ENCODE assay signal across 19 cellular contexts in the genomic region with DNA sequence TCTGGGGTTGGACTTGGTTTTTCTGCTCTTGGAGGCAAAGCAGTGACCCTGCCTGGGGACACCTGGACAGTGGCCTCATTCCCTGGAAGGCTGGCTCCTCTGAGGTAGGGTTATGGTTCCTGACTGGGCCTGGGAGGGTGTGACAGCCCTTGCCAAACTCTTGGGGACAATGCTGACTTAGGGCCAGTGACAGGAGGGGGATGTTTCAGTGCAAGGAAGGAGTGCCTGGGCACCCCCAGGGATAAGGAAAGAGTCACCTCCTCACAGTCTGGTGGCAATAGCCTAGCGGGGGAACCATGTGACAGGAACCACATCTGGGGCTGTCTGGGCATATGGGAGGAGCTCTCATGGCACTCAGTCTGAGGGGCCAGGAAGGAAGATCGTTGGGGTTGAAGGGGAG.
DNase-seq lines count a peak whose midpoint lies in the region; ATAC-seq and TF ChIP-seq lines count a peak whose summit lies in the region.
"Had no signal": no experiment of that assay in that cellular context is flagged by ENCODE, and none has a peak within 500 bp of the region (broad histone marks: within the 10 kb centered on the region; RNA-seq: fewer than 3 reads in every experiment).

No MANE protein-coding gene starts in this region.

- H3K9ac ChIP-seq in BLaER1: no peak overlapping the region
- no peak overlapping the region for H3K9ac ChIP-seq in DND-41 (ENCODE audit: low read depth, low read length)
- no peak overlapping the region for H3K9ac ChIP-seq in endodermal cell (ENCODE audit: extremely low read depth, low read length, poor library complexity, severe bottlenecking)

- peaks cover 38% of the 10 kb centered on the region for H3K4me1 ChIP-seq in BLaER1
- no peaks in the 10 kb centered on the region for H3K4me1 ChIP-seq in DND-41 (ENCODE audit: insufficient read depth, low read length)
- H3K4me1 ChIP-seq in endodermal cell (ENCODE audit: control insufficient read depth, insufficient read depth, low read length): peaks cover 17% of the 10 kb centered on the region
- H3K4me1 ChIP-seq: A549, HAP-1 had no signal

- H3K4me2 ChIP-seq in BLaER1: peak overlapping the region; percentile 40
- H3K4me2 ChIP-seq in DND-41 (ENCODE audit: insufficient read depth, low read length): no peak overlapping the region
- H3K4me2 ChIP-seq: A549 had no signal

- TF ChIP-seq CTCF in DND-41 (IDR thresholded peaks at IDR 0.05; ENCODE audit: borderline replicate concordance, extremely low read depth, low read length, poor library complexity, severe bottlenecking) (no peak), endodermal cell (conservative IDR thresholded peaks at IDR 0.05) (no peak), osteocyte (IDR thresholded peaks at IDR 0.05) (no peak)

- WGBS in endodermal cell (ENCODE audit: insufficient coverage in 1 of 2, insufficient read length in 1 of 2), 2 experiments: 96% methylated on average over 2 of the region's 2 CpGs; no CpG with 5 or more reads in 1 of the 2 experiments

- H3K36me3 Mint-ChIP-seq in endodermal cell (ENCODE audit: low read depth) (no peaks in the 10 kb centered on the region), osteocyte (ENCODE audit: unreplicated experiment) (no peaks in the 10 kb centered on the region), T-helper 17 cell (ENCODE audit: low read depth) (no peaks in the 10 kb centered on the region)
- H3K36me3 Mint-ChIP-seq: CD8-positive, alpha-beta memory T cell had no signal

- H3K27ac ChIP-seq in BLaER1: 0 out of 2 replicates have a peak overlapping the region, but pooled peaks have one; percentile 5
- no peak overlapping the region for H3K27ac ChIP-seq in DND-41 (ENCODE audit: low read length)
- H3K27ac ChIP-seq in endodermal cell (ENCODE audit: low read depth, low read length): no peak overlapping the region
- H3K27ac ChIP-seq: A549, C4-2B had no signal

- H3K27ac Mint-ChIP-seq in endodermal cell (no peak overlapping the region), osteocyte (ENCODE audit: unreplicated experiment) (no peak overlapping the region), T-helper 17 cell (no peak overlapping the region)
- H3K27ac Mint-ChIP-seq: CD4-positive, alpha-beta T cell; CD8-positive, alpha-beta memory T cell; HFFc6 had no signal

- ATAC-seq in DND-41 (ENCODE audit: insufficient read depth, low read depth) (peak; percentile 62; the same call in 1 of the 3 replicates), T-helper 17 cell (no peak)
- ATAC-seq: A549 had no signal

- H3K27me3 Mint-ChIP-seq in endodermal cell (ENCODE audit: insufficient read depth): peaks cover 6% of the 10 kb centered on the region
- peaks cover 27% of the 10 kb centered on the region for H3K27me3 Mint-ChIP-seq in osteocyte (ENCODE audit: unreplicated experiment)
- peaks cover 7% of the 10 kb centered on the region for H3K27me3 Mint-ChIP-seq in T-helper 17 cell
- H3K27me3 Mint-ChIP-seq: CD4-positive, alpha-beta T cell had no signal

- H3K4me3 ChIP-seq in BLaER1 (no peak overlapping the region), DND-41 (ENCODE audit: low read depth in 1 of 2, low read length in 2 of 2) (no peak overlapping the region), endodermal cell (ENCODE audit: low read length) (no peak overlapping the region)
- H3K4me3 ChIP-seq: A549, HAP-1 had no signal

- H3K4me3 Mint-ChIP-seq in endodermal cell (no peak overlapping the region), osteocyte (ENCODE audit: unreplicated experiment) (no peak overlapping the region), T-helper 17 cell (no peak overlapping the region)
- H3K4me3 Mint-ChIP-seq: CD4-positive, alpha-beta T cell; CD8-positive, alpha-beta memory T cell; HFFc6 had no signal

- no peak overlapping the region for H2AFZ ChIP-seq in DND-41 (ENCODE audit: low read depth, low read length)

- H4K20me1 ChIP-seq in BLaER1 (no peaks in the 10 kb centered on the region), DND-41 (ENCODE audit: insufficient read depth, low read length) (no peaks in the 10 kb centered on the region)

- H3K9me3 ChIP-seq in BLaER1 (peaks cover 16% of the 10 kb centered on the region), DND-41 (ENCODE audit: insufficient read depth, low read length, severe bottlenecking) (no peaks in the 10 kb centered on the region), endodermal cell (ENCODE audit: control insufficient read depth, low read length) (peaks cover 9% of the 10 kb centered on the region), T-helper 17 cell (ENCODE audit: control insufficient read depth, low read length, poor library complexity, severe bottlenecking) (no peaks in the 10 kb centered on the region)
- H3K9me3 ChIP-seq: A549, BE2C, HAP-1 had no signal

- H3K36me3 ChIP-seq in BLaER1 (no peaks in the 10 kb centered on the region), DND-41 (ENCODE audit: insufficient read depth, low read length) (no peaks in the 10 kb centered on the region), endodermal cell (ENCODE audit: control insufficient read depth, insufficient read depth, low read length) (no peaks in the 10 kb centered on the region)
- H3K36me3 ChIP-seq: BE2C, HAP-1 had no signal

- H3K79me2 ChIP-seq in DND-41 (ENCODE audit: insufficient read depth, low read length): no peaks in the 10 kb centered on the region

- H3K9me3 Mint-ChIP-seq in endodermal cell: peaks cover 11% of the 10 kb centered on the region
- H3K9me3 Mint-ChIP-seq in osteocyte (ENCODE audit: unreplicated experiment): no peaks in the 10 kb centered on the region
- H3K9me3 Mint-ChIP-seq: CD4-positive, alpha-beta T cell; CD8-positive, alpha-beta memory T cell; HFFc6 had no signal

- H3K27me3 ChIP-seq in BLaER1 (no peaks in the 10 kb centered on the region), DND-41 (ENCODE audit: insufficient read depth, low read length, poor library complexity) (peaks cover 3% of the 10 kb centered on the region), endodermal cell (ENCODE audit: control insufficient read depth, insufficient read depth, low read length, poor library complexity, severe bottlenecking) (no peaks in the 10 kb centered on the region)
- H3K27me3 ChIP-seq: BE2C had no signal

- DNase-seq in DND-41: no peak
- DNase-seq in endodermal cell: peak; percentile 26
- peak; percentile 66 for DNase-seq in osteocyte (ENCODE audit: extremely low spot score, unreplicated experiment)
- no peak for DNase-seq in T-helper 17 cell
- DNase-seq in CD1c-positive myeloid dendritic cell (ENCODE audit: extremely low spot score): no peak
- DNase-seq in SHP77 treated with DMSO at 0.1 percent for 48 hours (lab: John Stamatoyannopoulos, UW): no peak
- DNase-seq: 8988T; ACHN; BE2C; CD4-positive, alpha-beta T cell; CD8-positive, alpha-beta memory T cell; DMS79; GF-D8; GOT3; HFFc6 had no signal

- H3K4me1 Mint-ChIP-seq in endodermal cell (peaks cover 21% of the 10 kb centered on the region), osteocyte (ENCODE audit: unreplicated experiment) (no peaks in the 10 kb centered on the region), T-helper 17 cell (peaks cover 2% of the 10 kb centered on the region)
- H3K4me1 Mint-ChIP-seq: CD8-positive, alpha-beta memory T cell had no signal

Comparison
In these comparisons a context has a peak if more than half of its experiments do, and no peak if none do; other contexts are left out.
1. DNase-seq: peak in endodermal cell (single experiment) and osteocyte (single experiment); none in DND-41 (single experiment), T-helper 17 cell (0 of 3), CD1c-positive myeloid dendritic cell (single experiment) and SHP77 treated with DMSO at 0.1 percent for 48 hours (single experiment).